17 cellular contexts compared by ENCODE assay signal in genomic region chr2:120989911-120990441, GRCh38.
DNase-seq lines count a peak whose midpoint lies in the region; ATAC-seq lines count a peak whose summit lies in the region.
"Had no signal": no experiment of that assay in that cellular context is flagged by ENCODE, and none has a peak within 500 bp of the region (broad histone marks: within the 10 kb centered on the region; RNA-seq: fewer than 3 reads in every experiment).

No MANE protein-coding gene starts in this region.

- ATAC-seq in left lobe of liver = no peak
- ATAC-seq in GM19023 (IDR thresholded peaks at IDR 0.05; ENCODE audit: unreplicated experiment) = no peak
- no peak for ATAC-seq in GM21825 (IDR thresholded peaks at IDR 0.05; ENCODE audit: unreplicated experiment)
- ATAC-seq: A549, HCT116, Right ventricle myocardium inferior had no signal

- intact Hi-C loops in posterior vena cava (cut with DNase I) = no loop called here

- DNase-seq in D341Med (ENCODE audit: low spot score) = peak; percentile 8
- peak; percentile 5 for DNase-seq in HuH-7.5 (ENCODE audit: low spot score)
- DNase-seq in left lobe of liver (ENCODE audit: low spot score) = peak; percentile 29
- DNase-seq in posterior vena cava (ENCODE audit: low spot score) = peak; percentile 79
- no peak for DNase-seq in HT-29 (ENCODE audit: low spot score)
- no peak for DNase-seq in NCI-H2029 (lab: John Stamatoyannopoulos, UW)
- DNase-seq: BE2C, Karpas-422, NCI-H1105 treated with DMSO at 0.1 percent for 48 hours, NCI-H1694, NCI-H446, NCI-H526 had no signal

Comparison
In these comparisons a context has a peak if more than half of its experiments do, and no peak if none do; other contexts are left out.
1. DNase-seq: peak in D341Med (single experiment), HuH-7.5 (single experiment), left lobe of liver (single experiment) and posterior vena cava (single experiment); none in HT-29 (single experiment) and NCI-H2029 (single experiment).